ENCODE assay signal across 29 cellular contexts in genomic region chr1:223246468-223246867, GRCh38.
"Had no signal": no experiment of that assay in that cellular context is flagged by ENCODE, and none has a peak within 500 bp of the region (broad histone marks: within the 10 kb centered on the region; RNA-seq: fewer than 3 reads in every experiment).

No MANE protein-coding gene starts in this region.

- ATAC-seq: Panc1 had no signal

- H3K4me1 ChIP-seq: ascending aorta, SJCRH30 had no signal

- H3K27ac Mint-ChIP-seq: activated CD4-positive, alpha-beta memory T cell treated with anti-CD3 and anti-CD28 coated beads for 36 hours; activated naive CD8-positive, alpha-beta T cell treated with anti-CD3 and anti-CD28 coated beads, Interleukin-2, amount 10 ng/mL, durations not matched to agents 7 days and 5 days; T-helper 1 cell treated with Interleukin-12 subunit alpha and Interleukin-12 subunit beta and Interleukin-4 antibody, amounts not matched to agents 30 μg/mL and 1 μg/mL, for 36 hours; T-helper 2 cell treated with Interferon-gamma antibody and Interleukin-4, amounts not matched to agents 5 μg/mL and 100 μg/mL, for 36 hours had no signal

- H3K27me3 ChIP-seq: ascending aorta, cardiac muscle cell, SJCRH30 had no signal

- H3K9me3 Mint-ChIP-seq: activated naive CD8-positive, alpha-beta T cell treated with anti-CD3 and anti-CD28 coated beads, Interleukin-2, amount 10 ng/mL, durations not matched to agents 7 days and 5 days; central memory CD8-positive, alpha-beta T cell; T-helper 1 cell treated with Interleukin-12 subunit alpha and Interleukin-12 subunit beta and Interleukin-4 antibody, amounts not matched to agents 30 μg/mL and 1 μg/mL, for 36 hours; T-helper 2 cell treated with Interferon-gamma antibody and Interleukin-4, amounts not matched to agents 5 μg/mL and 100 μg/mL, for 36 hours had no signal

- DNase-seq: activated CD4-positive, alpha-beta memory T cell treated with anti-CD3 and anti-CD28 coated beads for 36 hours; activated CD4-positive, alpha-beta T cell treated with anti-CD3 and anti-CD28 coated beads, Interleukin-2, amount 50 U/mL, for 1 hour; activated effector memory CD4-positive, alpha-beta T cell treated with Interleukin-2 at 50 U/mL for 16 hours; activated naive CD4-positive, alpha-beta T cell treated with anti-CD3 and anti-CD28 coated beads, Interleukin-2, amount 50 U/mL, for 16 hours; activated naive CD8-positive, alpha-beta T cell treated with anti-CD3 and anti-CD28 coated beads, Interleukin-2, amount 10 ng/mL, durations not matched to agents 7 days and 5 days; activated T-cell treated with anti-CD3 and anti-CD28 coated beads for 4 hours; activated T-cell treated with anti-CD3 and anti-CD28 coated beads, Interleukin-2, amount 50 U/mL, for 48 hours; amygdala; MM.1S; MV-4-11; NCI-H1092; NCI-H1436 treated with DMSO at 0.1 percent for 48 hours; NCI-H187; NCI-H2029 treated with DMSO at 0.1 percent for 48 hours; NCI-H2107; NCI-H2171; NCI-H510A; NCI-H526; NCI-H748 treated with DMSO at 0.1 percent for 48 hours; SHP77; SJCRH30 had no signal

- H3K9me3 ChIP-seq: ascending aorta had no signal

- H3K4me3 Mint-ChIP-seq: activated CD4-positive, alpha-beta memory T cell treated with anti-CD3 and anti-CD28 coated beads for 36 hours; activated naive CD8-positive, alpha-beta T cell treated with anti-CD3 and anti-CD28 coated beads, Interleukin-2, amount 10 ng/mL, durations not matched to agents 7 days and 5 days; central memory CD8-positive, alpha-beta T cell; T-helper 1 cell treated with Interleukin-12 subunit alpha and Interleukin-12 subunit beta and Interleukin-4 antibody, amounts not matched to agents 30 μg/mL and 1 μg/mL, for 36 hours; T-helper 2 cell treated with Interferon-gamma antibody and Interleukin-4, amounts not matched to agents 5 μg/mL and 100 μg/mL, for 36 hours had no signal

- H3K27ac ChIP-seq: ascending aorta, cardiac muscle cell, KMS-11, SJCRH30, SK-N-MC had no signal

- H3K36me3 Mint-ChIP-seq: activated CD4-positive, alpha-beta memory T cell treated with anti-CD3 and anti-CD28 coated beads for 36 hours had no signal

- H3K4me3 ChIP-seq: ascending aorta, cardiac muscle cell, SJCRH30, SK-N-MC had no signal

- H3K27me3 Mint-ChIP-seq: activated CD4-positive, alpha-beta memory T cell treated with anti-CD3 and anti-CD28 coated beads for 36 hours had no signal

- H3K36me3 ChIP-seq: ascending aorta, cardiac muscle cell, SJCRH30 had no signal
